ENCODE assay signal across 1 cellular context in genomic region chr2:27808418-27808817, GRCh38.
TF ChIP-seq lines count a peak whose summit lies in the region.

No MANE protein-coding gene starts in this region.

TF ChIP-seq in IMR-90, 13 proteins besides CTCF, POLR2A, EP300 and RAD21:
- TF ChIP-seq MAZ (IDR thresholded peaks at IDR 0.05; ENCODE audit: borderline replicate concordance, low read depth, low read length), result no peak
- TF ChIP-seq FOS (IDR thresholded peaks at IDR 0.05; ENCODE audit: low read depth, low read length), result no peak
- no peak for TF ChIP-seq RCOR1 (IDR thresholded peaks at IDR 0.05; ENCODE audit: insufficient replicate concordance, low read length)
- no peak for TF ChIP-seq BHLHE40 (IDR thresholded peaks at IDR 0.05; ENCODE audit: low read depth, low read length)
- no peak for TF ChIP-seq MAFK (IDR thresholded peaks at IDR 0.05; ENCODE audit: low read depth, low read length)
- TF ChIP-seq MXI1 (IDR thresholded peaks at IDR 0.05; ENCODE audit: borderline replicate concordance, low read depth, low read length), result no peak
- no peak for TF ChIP-seq CHD1 (IDR thresholded peaks at IDR 0.05; ENCODE audit: low read depth, low read length)
- TF ChIP-seq SMC3 (IDR thresholded peaks at IDR 0.05; ENCODE audit: low read depth, low read length), result no peak
- no peak for TF ChIP-seq CEBPB (IDR thresholded peaks at IDR 0.05; ENCODE audit: low read depth, low read length)
- TF ChIP-seq RFX5 (IDR thresholded peaks at IDR 0.05; ENCODE audit: low read depth, low read length), result no peak
- TF ChIP-seq ELK1 (IDR thresholded peaks at IDR 0.05; ENCODE audit: borderline replicate concordance, low read depth, low read length), result no peak
- TF ChIP-seq NFE2L2 (IDR thresholded peaks at IDR 0.05; ENCODE audit: low read depth, low read length), result no peak
- no peak for TF ChIP-seq USF2 (IDR thresholded peaks at IDR 0.05; ENCODE audit: low read depth, low read length)
